2 cellular contexts compared by ENCODE assay signal in the genomic region with DNA sequence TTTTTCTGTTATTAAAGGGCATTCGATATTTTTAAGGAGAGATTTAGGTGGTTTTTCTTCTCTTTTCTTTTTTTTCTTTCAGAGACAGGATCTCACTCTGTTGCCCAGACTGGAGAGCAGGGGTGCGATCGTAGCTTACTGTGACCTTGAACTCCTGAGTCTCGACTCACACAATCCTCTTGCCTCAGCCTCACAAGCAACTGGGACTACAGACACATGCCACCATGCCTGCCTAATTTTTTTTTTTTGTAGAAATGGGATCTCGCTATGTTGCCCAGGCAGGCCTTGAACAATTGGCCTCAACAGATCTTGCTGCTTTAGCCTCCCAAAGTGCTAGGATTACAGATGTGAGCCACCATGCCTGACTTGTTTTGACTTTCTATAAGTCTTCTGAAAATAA.
TF ChIP-seq lines count a peak whose summit lies in the region.

No MANE protein-coding gene starts in this region.

TF ChIP-seq in SK-N-SH, 30 proteins besides CTCF, POLR2A, EP300 and RAD21 (continued from another document):
- TF ChIP-seq, protein P1, sequence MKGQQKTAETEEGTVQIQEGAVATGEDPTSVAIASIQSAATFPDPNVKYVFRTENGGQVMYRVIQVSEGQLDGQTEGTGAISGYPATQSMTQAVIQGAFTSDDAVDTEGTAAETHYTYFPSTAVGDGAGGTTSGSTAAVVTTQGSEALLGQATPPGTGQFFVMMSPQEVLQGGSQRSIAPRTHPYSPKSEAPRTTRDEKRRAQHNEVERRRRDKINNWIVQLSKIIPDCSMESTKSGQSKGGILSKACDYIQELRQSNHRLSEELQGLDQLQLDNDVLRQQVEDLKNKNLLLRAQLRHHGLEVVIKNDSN (IDR thresholded peaks at IDR 0.05; ENCODE audit: borderline replicate concordance, low read depth), result no peak
- TF ChIP-seq CHD2 (IDR thresholded peaks at IDR 0.05; ENCODE audit: low read length, partially characterized antibody) (no peak), TEAD4 (IDR thresholded peaks at IDR 0.05; ENCODE audit: borderline replicate concordance, insufficient read depth) (no peak), NRF1 (IDR thresholded peaks at IDR 0.05; ENCODE audit: low read depth, low read length) (no peak), RFX5 (IDR thresholded peaks at IDR 0.05; ENCODE audit: low read length) (no peak)
- TF ChIP-seq, protein P2, sequence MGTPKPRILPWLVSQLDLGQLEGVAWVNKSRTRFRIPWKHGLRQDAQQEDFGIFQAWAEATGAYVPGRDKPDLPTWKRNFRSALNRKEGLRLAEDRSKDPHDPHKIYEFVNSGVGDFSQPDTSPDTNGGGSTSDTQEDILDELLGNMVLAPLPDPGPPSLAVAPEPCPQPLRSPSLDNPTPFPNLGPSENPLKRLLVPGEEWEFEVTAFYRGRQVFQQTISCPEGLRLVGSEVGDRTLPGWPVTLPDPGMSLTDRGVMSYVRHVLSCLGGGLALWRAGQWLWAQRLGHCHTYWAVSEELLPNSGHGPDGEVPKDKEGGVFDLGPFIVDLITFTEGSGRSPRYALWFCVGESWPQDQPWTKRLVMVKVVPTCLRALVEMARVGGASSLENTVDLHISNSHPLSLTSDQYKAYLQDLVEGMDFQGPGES (IDR thresholded peaks at IDR 0.05; ENCODE audit: low read depth, low read length), result no peak

TF ChIP-seq in SK-N-SH treated with all-trans-retinoic acid at 6 μM for 48 hours, 23 proteins besides CTCF, POLR2A, EP300 and RAD21:
- TF ChIP-seq, protein P3, sequence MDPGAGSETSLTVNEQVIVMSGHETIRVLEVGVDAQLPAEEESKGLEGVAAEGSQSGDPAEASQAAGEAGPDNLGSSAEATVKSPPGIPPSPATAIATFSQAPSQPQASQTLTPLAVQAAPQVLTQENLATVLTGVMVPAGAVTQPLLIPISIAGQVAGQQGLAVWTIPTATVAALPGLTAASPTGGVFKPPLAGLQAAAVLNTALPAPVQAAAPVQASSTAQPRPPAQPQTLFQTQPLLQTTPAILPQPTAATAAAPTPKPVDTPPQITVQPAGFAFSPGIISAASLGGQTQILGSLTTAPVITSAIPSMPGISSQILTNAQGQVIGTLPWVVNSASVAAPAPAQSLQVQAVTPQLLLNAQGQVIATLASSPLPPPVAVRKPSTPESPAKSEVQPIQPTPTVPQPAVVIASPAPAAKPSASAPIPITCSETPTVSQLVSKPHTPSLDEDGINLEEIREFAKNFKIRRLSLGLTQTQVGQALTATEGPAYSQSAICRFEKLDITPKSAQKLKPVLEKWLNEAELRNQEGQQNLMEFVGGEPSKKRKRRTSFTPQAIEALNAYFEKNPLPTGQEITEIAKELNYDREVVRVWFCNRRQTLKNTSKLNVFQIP (CRISPR knock-in tag; IDR thresholded peaks at IDR 0.05; ENCODE audit: borderline replicate concordance, low read depth), result no peak
- TF ChIP-seq TCF4 (CRISPR knock-in tag; IDR thresholded peaks at IDR 0.05; ENCODE audit: borderline replicate concordance) (no peak), ESRRG (CRISPR knock-in tag; IDR thresholded peaks at IDR 0.05) (no peak), ZFP30 (CRISPR knock-in tag; IDR thresholded peaks at IDR 0.05) (no peak), RARB (CRISPR knock-in tag; IDR thresholded peaks at IDR 0.05) (no peak), ZFP3 (CRISPR knock-in tag; IDR thresholded peaks at IDR 0.05) (no peak), BACH2 (CRISPR knock-in tag; IDR thresholded peaks at IDR 0.05; ENCODE audit: borderline replicate concordance) (no peak), ZNF565 (CRISPR knock-in tag; conservative IDR thresholded peaks at IDR 0.05; ENCODE audit: low read depth) (no peak), ISL1 (CRISPR knock-in tag; IDR thresholded peaks at IDR 0.05) (no peak), ZNF8 (CRISPR knock-in tag; IDR thresholded peaks at IDR 0.05) (no peak), ARNTL (CRISPR knock-in tag; IDR thresholded peaks at IDR 0.05; ENCODE audit: borderline replicate concordance, low read depth) (no peak), SNAI2 (CRISPR knock-in tag; IDR thresholded peaks at IDR 0.05) (no peak), CSDC2 (CRISPR knock-in tag; IDR thresholded peaks at IDR 0.05) (no peak)
- TF ChIP-seq, protein P4, sequence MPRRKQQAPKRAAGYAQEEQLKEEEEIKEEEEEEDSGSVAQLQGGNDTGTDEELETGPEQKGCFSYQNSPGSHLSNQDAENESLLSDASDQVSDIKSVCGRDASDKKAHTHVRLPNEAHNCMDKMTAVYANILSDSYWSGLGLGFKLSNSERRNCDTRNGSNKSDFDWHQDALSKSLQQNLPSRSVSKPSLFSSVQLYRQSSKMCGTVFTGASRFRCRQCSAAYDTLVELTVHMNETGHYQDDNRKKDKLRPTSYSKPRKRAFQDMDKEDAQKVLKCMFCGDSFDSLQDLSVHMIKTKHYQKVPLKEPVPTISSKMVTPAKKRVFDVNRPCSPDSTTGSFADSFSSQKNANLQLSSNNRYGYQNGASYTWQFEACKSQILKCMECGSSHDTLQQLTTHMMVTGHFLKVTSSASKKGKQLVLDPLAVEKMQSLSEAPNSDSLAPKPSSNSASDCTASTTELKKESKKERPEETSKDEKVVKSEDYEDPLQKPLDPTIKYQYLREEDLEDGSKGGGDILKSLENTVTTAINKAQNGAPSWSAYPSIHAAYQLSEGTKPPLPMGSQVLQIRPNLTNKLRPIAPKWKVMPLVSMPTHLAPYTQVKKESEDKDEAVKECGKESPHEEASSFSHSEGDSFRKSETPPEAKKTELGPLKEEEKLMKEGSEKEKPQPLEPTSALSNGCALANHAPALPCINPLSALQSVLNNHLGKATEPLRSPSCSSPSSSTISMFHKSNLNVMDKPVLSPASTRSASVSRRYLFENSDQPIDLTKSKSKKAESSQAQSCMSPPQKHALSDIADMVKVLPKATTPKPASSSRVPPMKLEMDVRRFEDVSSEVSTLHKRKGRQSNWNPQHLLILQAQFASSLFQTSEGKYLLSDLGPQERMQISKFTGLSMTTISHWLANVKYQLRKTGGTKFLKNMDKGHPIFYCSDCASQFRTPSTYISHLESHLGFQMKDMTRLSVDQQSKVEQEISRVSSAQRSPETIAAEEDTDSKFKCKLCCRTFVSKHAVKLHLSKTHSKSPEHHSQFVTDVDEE (CRISPR knock-in tag; IDR thresholded peaks at IDR 0.05), result no peak
